ENCODE assay signal across 8 cellular contexts in genomic region chr9:70413798-70414775, GRCh38. TPM values are rescaled to one million over a fixed set of nuclear protein-coding genes. Genes with fewer than 3 reads are reported as not detected.
A peak's percentile ranks its signal among the peaks of the same experiment; 100 is the strongest.
DNase-seq lines count a peak whose midpoint lies in the region; ATAC-seq, FAIRE-seq and TF ChIP-seq lines count a peak whose summit lies in the region.

KLF9 (minus strand) TSS chr9:70414657; CDS start chr9:70413363, 1,294 bp downstream.

- H3K36me3 Mint-ChIP-seq in activated T-cell treated with anti-CD3 and anti-CD28 coated beads, Interleukin-2, amount 50 U/mL, for 24 hours (ENCODE audit: low read depth), result peaks cover 24% of the 10 kb centered on the region

- peak; percentile 69 for DNase-seq in D721Med (ENCODE audit: insufficient read length, low spot score)
- peak; percentile 89 for DNase-seq in HuH-7 (ENCODE audit: low spot score)
- DNase-seq in activated T-cell treated with anti-CD3 and anti-CD28 coated beads, Interleukin-2, amount 50 U/mL, for 24 hours, result peak; percentile 89
- peak; percentile 92 for DNase-seq in epithelial cell of proximal tubule (ENCODE audit: low read depth)
- peak; percentile 77 to 83 for DNase-seq in stimulated activated CD8-positive, alpha-beta memory T cell treated with anti-CD3 and anti-CD28 coated beads, Interleukin-4, amount 100 ng/mL, for 4 hours (ENCODE audit: low read depth in 2 of 2, low spot score in 1 of 2)

- peak within 1 kb of the TSS; percentile 100 for H3K27ac Mint-ChIP-seq in activated T-cell treated with anti-CD3 and anti-CD28 coated beads, Interleukin-2, amount 50 U/mL, for 24 hours

- no peaks in the 10 kb centered on the region for H3K9me3 ChIP-seq in mucosa of rectum (ENCODE audit: control insufficient read depth in 2 of 2, low read length in 2 of 2)

- H3K4me3 ChIP-seq in epithelial cell of proximal tubule (ENCODE audit: low read depth, low read length) (peak within 1 kb of the TSS; percentile 87), mucosa of rectum (ENCODE audit: low read length in 2 of 2) (peak within 1 kb of the TSS; percentile 86 to 100)

- H3K27me3 Mint-ChIP-seq in activated T-cell treated with anti-CD3 and anti-CD28 coated beads, Interleukin-2, amount 50 U/mL, for 24 hours, result no peaks in the 10 kb centered on the region

- H3K27ac ChIP-seq in mucosa of rectum (ENCODE audit: low read depth in 2 of 2, low read length in 2 of 2), result peak within 1 kb of the TSS; percentile 100

- peak; percentile 68 for ATAC-seq in GM21515 (IDR thresholded peaks at IDR 0.05; ENCODE audit: unreplicated experiment)

- H3K4me3 Mint-ChIP-seq in activated T-cell treated with anti-CD3 and anti-CD28 coated beads, Interleukin-2, amount 50 U/mL, for 24 hours, result peak within 1 kb of the TSS; percentile 92

- H3K9ac ChIP-seq in mucosa of rectum (ENCODE audit: low read depth in 1 of 2, low read length in 2 of 2), result peak within 1 kb of the TSS; percentile 98 to 100

- H3K27me3 ChIP-seq in mucosa of rectum (ENCODE audit: control insufficient read depth in 2 of 2, insufficient read depth in 2 of 2, low read length in 2 of 2), result no peaks in the 10 kb centered on the region

- peaks cover 50% of the 10 kb centered on the region for H3K4me1 Mint-ChIP-seq in activated T-cell treated with anti-CD3 and anti-CD28 coated beads, Interleukin-2, amount 50 U/mL, for 24 hours (ENCODE audit: low read depth)

- TF ChIP-seq CTCF in D721Med (IDR thresholded peaks at IDR 0.05; ENCODE audit: insufficient read depth, missing control alignments) (no peak), epithelial cell of proximal tubule (conservative IDR thresholded peaks at IDR 0.05; ENCODE audit: low read depth, low read length) (no peak)

- FAIRE-seq in D721Med (lab: Jason Lieb, UNC), result no peak

- peaks cover 34 to 47% of the 10 kb centered on the region in 2 donors for H3K4me1 ChIP-seq in mucosa of rectum (ENCODE audit: control insufficient read depth in 2 of 2, insufficient read depth in 2 of 2, low read length in 2 of 2)

- H3K9me3 Mint-ChIP-seq in activated T-cell treated with anti-CD3 and anti-CD28 coated beads, Interleukin-2, amount 50 U/mL, for 24 hours, result no peaks in the 10 kb centered on the region

- peaks cover 0 to 3% of the 10 kb centered on the region in 2 donors for H3K36me3 ChIP-seq in mucosa of rectum (ENCODE audit: control insufficient read depth in 2 of 2, insufficient read depth in 2 of 2, low read length in 2 of 2)

TF ChIP-seq in PFSK-1, 5 proteins besides CTCF, POLR2A, EP300 and RAD21:
- TF ChIP-seq POLR2AphosphoS5 (IDR thresholded peaks at IDR 0.05; ENCODE audit: low read depth, low read length) (peak; percentile 55), TAF1 (IDR thresholded peaks at IDR 0.05; ENCODE audit: borderline replicate concordance, insufficient read depth, low read length) (peak; percentile 81; the same call in 1 of the 2 replicates), REST (IDR thresholded peaks at IDR 0.05; ENCODE audit: insufficient read depth in 1 of 2, low read depth in 2 of 2, low read length in 2 of 2) (no peak), SIN3A (IDR thresholded peaks at IDR 0.05; ENCODE audit: borderline replicate concordance, insufficient read depth, low read length) (peak; percentile 69; the same call in 1 of the 2 replicates)

RNA-seq across cellular contexts. Expression of gene KLF9, which starts in this region (rescaled TPM):
- 12.6 TPM for polyA plus RNA-seq in PFSK-1 (2012; ENCODE audit: insufficient read length, low read depth)
- total RNA-seq in epithelial cell of proximal tubule, result 3.8 and 6.3 TPM in 2 replicates

Comparison
In these comparisons a context has a peak if more than half of its experiments do, and no peak if none do; other contexts are left out.
1. Peak in every context shown above with its lines: DNase-seq, ATAC-seq, H3K4me3 ChIP-seq and H3K27ac ChIP-seq.